In genomic region chr6:2714359-2714895, GRCh38 we compare ENCODE assay signal across 14 cellular contexts. TPM values are rescaled to one million over a fixed set of nuclear protein-coding genes. Genes with fewer than 3 reads are reported as not detected.
DNase-seq lines count a peak whose midpoint lies in the region; ATAC-seq and TF ChIP-seq lines count a peak whose summit lies in the region.
"Had no signal": no experiment of that assay in that cellular context is flagged by ENCODE, and none has a peak within 500 bp of the region (broad histone marks: within the 10 kb centered on the region; RNA-seq: fewer than 3 reads in every experiment).

No MANE protein-coding gene starts in this region.

- H3K4me1 ChIP-seq in heart left ventricle (peaks cover 0 to 16% (median 0%) of the 10 kb centered on the region in 12 donors), right atrium auricular region (no peaks in the 10 kb centered on the region), SK-N-SH (ENCODE audit: control insufficient read depth in 1 of 2, insufficient read depth in 2 of 2, low read depth in 1 of 2, low read length in 1 of 2) (peaks cover 0 to 7% of the 10 kb centered on the region in 2 experiments; a peak in 1 of 4 replicates), smooth muscle cell (ENCODE audit: low read depth) (no peaks in the 10 kb centered on the region)
- H3K4me1 ChIP-seq: suprapubic skin had no signal

- H3K4me3 ChIP-seq in heart left ventricle (no peak overlapping the region), right atrium auricular region (no peak overlapping the region), SK-N-SH (ENCODE audit: low read depth in 2 of 2, low read length in 1 of 2) (no peak overlapping the region), smooth muscle cell (no peak overlapping the region)
- H3K4me3 ChIP-seq: PC-9, suprapubic skin had no signal

- TF ChIP-seq EP300 in SK-N-SH (IDR thresholded peaks at IDR 0.05; ENCODE audit: borderline replicate concordance in 1 of 2, low read depth in 1 of 2, low read length in 1 of 2): peak in 1 of 2 experiments; percentile 53; a peak in 1 of 4 replicates

- peaks cover 8% of the 10 kb centered on the region for H3F3A ChIP-seq in SK-N-SH (replicated peaks; ENCODE audit: insufficient read depth)
- H3F3A ChIP-seq in smooth muscle cell (ENCODE audit: low read depth): peaks cover 9% of the 10 kb centered on the region

- no peak for DNase-seq in heart left ventricle
- no peak for DNase-seq in right atrium auricular region (ENCODE audit: low spot score)
- no peak for DNase-seq in SK-N-SH
- DNase-seq in fibroblast of peridontal ligament (ENCODE audit: extremely low read depth): peak; percentile 92
- DNase-seq in smooth muscle cell (lab: John Stamatoyannopoulos, UW; ENCODE audit: unreplicated experiment): no peak
- no peak for DNase-seq in SW480 (ENCODE audit: low spot score)
- DNase-seq in GM13976 (ENCODE audit: low spot score): no peak
- no peak for DNase-seq in GF-D8 (lab: John Stamatoyannopoulos, UW)
- DNase-seq: activated T-cell treated with anti-CD3 and anti-CD28 coated beads, Interleukin-2, amount 50 U/mL, for 48 hours; naive thymus-derived CD8-positive, alpha-beta T cell; NCI-H187; PC-9 had no signal

- in situ Hi-C loops in GM13976 (cut with MboI; ENCODE audit: low sequenced_read_pairs, unreplicated experiment): no loop called here

- H3K4me2 ChIP-seq in SK-N-SH (peak overlapping the region; percentile 70), smooth muscle cell (peak overlapping the region; percentile 46)
- H3K4me2 ChIP-seq: PC-9 had no signal

- CTCF ChIA-PET in SK-N-SH (lab: Yijun Ruan, JAX): no interaction called here

- no peaks in the 10 kb centered on the region for H3K9me2 ChIP-seq in SK-N-SH

- no peak overlapping the region; the same call in none of the 2 replicates for H2AFZ ChIP-seq in SK-N-SH (ENCODE audit: low read depth)
- no peak overlapping the region for H2AFZ ChIP-seq in smooth muscle cell (ENCODE audit: low read depth)
- H2AFZ ChIP-seq: PC-9 had no signal

- peak; percentile 55 to 80 (median 78) for ATAC-seq in heart left ventricle
- ATAC-seq: naive thymus-derived CD8-positive, alpha-beta T cell had no signal

- 69 to 79% (median 74%) methylated on average over 4 of the region's 4 CpGs for WGBS in heart left ventricle, 4 donors
- 30% methylated on average over 4 of the region's 4 CpGs for WGBS in SK-N-SH (ENCODE audit: low lambda C conversion rate)
- 52% methylated on average over 4 of the region's 4 CpGs for WGBS in smooth muscle cell (ENCODE audit: low lambda C conversion rate)

- intact Hi-C loops in heart left ventricle (cut with DNase I): no loop called here

- H4K20me1 ChIP-seq in SK-N-SH (ENCODE audit: insufficient read depth): no peaks in the 10 kb centered on the region
- H4K20me1 ChIP-seq in smooth muscle cell (ENCODE audit: low read depth): no peaks in the 10 kb centered on the region

- TF ChIP-seq RAD21 in SK-N-SH (IDR thresholded peaks at IDR 0.05; ENCODE audit: low read length): no peak

- peak overlapping the region in 2 of 12 donors; percentile 29 to 34 for H3K27ac ChIP-seq in heart left ventricle
- no peak overlapping the region for H3K27ac ChIP-seq in right atrium auricular region
- H3K27ac ChIP-seq in SK-N-SH (ENCODE audit: low read depth in 2 of 2, low read length in 1 of 2): peak overlapping the region in 1 of 2 experiments; percentile 83; a peak in 2 of 4 replicates
- H3K27ac ChIP-seq in smooth muscle cell (ENCODE audit: low read depth): peak overlapping the region; percentile 48
- H3K27ac ChIP-seq: HL-60, PC-9, suprapubic skin had no signal

- H3K9me3 ChIP-seq in heart left ventricle: peaks cover 0 to 17% (median 0%) of the 10 kb centered on the region in 12 donors
- H3K9me3 ChIP-seq in right atrium auricular region: no peaks in the 10 kb centered on the region
- peaks cover 8% of the 10 kb centered on the region; the same call in 1 of the 2 replicates for H3K9me3 ChIP-seq in SK-N-SH
- H3K9me3 ChIP-seq in smooth muscle cell (replicated peaks; ENCODE audit: low read depth): no peaks in the 10 kb centered on the region

- H3K27me3 ChIP-seq in heart left ventricle (no peaks in the 10 kb centered on the region), right atrium auricular region (no peaks in the 10 kb centered on the region), SK-N-SH (ENCODE audit: insufficient read depth) (no peaks in the 10 kb centered on the region), smooth muscle cell (ENCODE audit: low read depth) (no peaks in the 10 kb centered on the region)
- H3K27me3 ChIP-seq: suprapubic skin had no signal

- H3K36me3 ChIP-seq in heart left ventricle: no peaks in the 10 kb centered on the region
- no peaks in the 10 kb centered on the region for H3K36me3 ChIP-seq in right atrium auricular region
- no peaks in the 10 kb centered on the region for H3K36me3 ChIP-seq in SK-N-SH (replicated peaks in 1 of 2; ENCODE audit: control insufficient read depth in 1 of 2, insufficient read depth in 2 of 2, low read length in 1 of 2)
- H3K36me3 ChIP-seq in smooth muscle cell (ENCODE audit: low read depth): no peaks in the 10 kb centered on the region
- H3K36me3 ChIP-seq: suprapubic skin had no signal

- H3K9ac ChIP-seq in SK-N-SH: no peak overlapping the region
- H3K9ac ChIP-seq in smooth muscle cell (ENCODE audit: low read depth): no peak overlapping the region

- TF ChIP-seq POLR2A in heart left ventricle (IDR thresholded peaks at IDR 0.05): no peak

- POLR2A ChIA-PET in SK-N-SH (lab: Yijun Ruan, JAX): no interaction called here

- H3K79me2 ChIP-seq in SK-N-SH (ENCODE audit: insufficient read depth): no peaks in the 10 kb centered on the region
- H3K79me2 ChIP-seq in smooth muscle cell (ENCODE audit: low read depth): no peaks in the 10 kb centered on the region

- no peak for TF ChIP-seq CTCF in heart left ventricle (IDR thresholded peaks at IDR 0.05)
- no peak for TF ChIP-seq CTCF in right atrium auricular region (IDR thresholded peaks at IDR 0.05)
- no peak for TF ChIP-seq CTCF in SK-N-SH (IDR thresholded peaks at IDR 0.05)
- no peak for TF ChIP-seq CTCF in smooth muscle cell (IDR thresholded peaks at IDR 0.05; ENCODE audit: borderline replicate concordance, insufficient read depth, poor library complexity, severe bottlenecking)
- no peak for TF ChIP-seq CTCF in GM13976 (IDR thresholded peaks at IDR 0.05; ENCODE audit: borderline replicate concordance, control extremely low read depth, extremely low read depth, insufficient read depth, missing control alignments)

TF ChIP-seq in SK-N-SH, 30 proteins besides CTCF, POLR2A, EP300 and RAD21 (continues in another document):
- peak; percentile 86 for TF ChIP-seq JUND (IDR thresholded peaks at IDR 0.05)
- TF ChIP-seq SMC3 (IDR thresholded peaks at IDR 0.05; ENCODE audit: low read depth, low read length): no peak
- TF ChIP-seq FOXM1 (IDR thresholded peaks at IDR 0.05; ENCODE audit: low read depth): no peak
- no peak; the same call in 1 of the 2 replicates for TF ChIP-seq REST (IDR thresholded peaks at IDR 0.05; ENCODE audit: low read depth, low read length)
- TF ChIP-seq GABPA (IDR thresholded peaks at IDR 0.05; ENCODE audit: low read depth): 0 out of 2 replicates have a peak, but pooled peaks have one; percentile 14
- TF ChIP-seq TAF1 (IDR thresholded peaks at IDR 0.05; ENCODE audit: borderline replicate concordance, low read depth, low read length): no peak
- TF ChIP-seq, protein P1, sequence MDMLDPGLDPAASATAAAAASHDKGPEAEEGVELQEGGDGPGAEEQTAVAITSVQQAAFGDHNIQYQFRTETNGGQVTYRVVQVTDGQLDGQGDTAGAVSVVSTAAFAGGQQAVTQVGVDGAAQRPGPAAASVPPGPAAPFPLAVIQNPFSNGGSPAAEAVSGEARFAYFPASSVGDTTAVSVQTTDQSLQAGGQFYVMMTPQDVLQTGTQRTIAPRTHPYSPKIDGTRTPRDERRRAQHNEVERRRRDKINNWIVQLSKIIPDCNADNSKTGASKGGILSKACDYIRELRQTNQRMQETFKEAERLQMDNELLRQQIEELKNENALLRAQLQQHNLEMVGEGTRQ (IDR thresholded peaks at IDR 0.05; ENCODE audit: borderline replicate concordance, low read depth, low read length): no peak

RNA-seq across cellular contexts. Expression of gene MYLK4, which starts 36.3 kb away (rescaled TPM):
- total RNA-seq in heart left ventricle (1 to 10 TPM in 3 of 9 donors, under 1 TPM in 6; 0.28 to 1.6 (median 0.80) TPM), right atrium auricular region (1 to 10 TPM; 1.0 to 3.6 TPM), smooth muscle cell (0.90 and 0.99 TPM in 2 replicates)
- polyA plus RNA-seq in heart left ventricle (under 1 TPM; 0.14 to 0.38 TPM), SK-N-SH (2012; rRNA removed) (0.16 and 0.18 TPM in 2 replicates), smooth muscle cell (0.21 TPM in 1 of 2 replicates, not detected in the other)
- polyA plus RNA-seq in SK-N-SH (2012; cell fraction: cytosol; rRNA removed): 0.17 and 0.20 TPM in 2 replicates
- 0.41 and 0.69 TPM in 2 replicates for polyA plus RNA-seq in SK-N-SH (2012; cell fraction: nucleus; rRNA removed)

RNA-seq across cellular contexts. Expression of gene WRNIP1, which starts 50.8 kb away (rescaled TPM):
- total RNA-seq in heart left ventricle: 10 to 100 TPM; 32.1 to 64.1 (median 34.7) TPM
- polyA plus RNA-seq in heart left ventricle: 10 to 100 TPM; 32.7 to 39.0 TPM
- 10 to 100 TPM; 51.9 to 53.5 TPM for total RNA-seq in right atrium auricular region
- polyA plus RNA-seq in SK-N-SH (2012; rRNA removed): 47.5 and 49.0 TPM in 2 replicates
- polyA plus RNA-seq in SK-N-SH (2012; cell fraction: cytosol; rRNA removed): 38.6 and 45.1 TPM in 2 replicates
- 50.2 and 58.7 TPM in 2 replicates for polyA plus RNA-seq in SK-N-SH (2012; cell fraction: nucleus; rRNA removed)
- 20.0 and 27.0 TPM in 2 replicates for total RNA-seq in smooth muscle cell
- polyA plus RNA-seq in smooth muscle cell: 29.6 and 33.8 TPM in 2 replicates
